9 cellular contexts compared by ENCODE assay signal in the genomic region with DNA sequence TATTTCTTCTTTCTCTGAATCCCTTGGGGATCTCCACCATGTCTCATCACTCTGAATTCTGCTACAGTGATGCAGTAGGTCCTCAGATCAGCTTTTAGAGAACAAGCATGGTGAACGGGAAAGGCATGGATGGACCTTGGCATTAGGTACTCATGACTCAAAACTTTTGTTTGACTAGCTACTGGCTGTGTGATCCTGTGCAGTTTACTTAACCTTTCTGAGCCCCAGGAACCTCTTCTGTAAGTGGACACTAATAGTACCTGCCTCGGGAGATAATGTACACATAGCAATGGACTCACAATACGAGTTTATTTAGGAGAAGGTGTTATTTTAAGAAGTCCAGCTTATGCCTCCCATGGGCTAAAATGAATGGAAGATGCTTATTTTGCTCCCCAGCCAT.
"Had no signal": no experiment of that assay in that cellular context is flagged by ENCODE, and none has a peak within 500 bp of the region (broad histone marks: within the 10 kb centered on the region; RNA-seq: fewer than 3 reads in every experiment).

No MANE protein-coding gene starts in this region.

- H3K9me3 ChIP-seq: HAP-1 had no signal

- DNase-seq: GM23248, GOT3, H7, HFFc6, KBM-7 had no signal

- H3K27ac ChIP-seq: GM23248, KMS-11 had no signal

- ATAC-seq: HCT116 had no signal

- FAIRE-seq: HTR-8/SVneo had no signal

- H3K9ac ChIP-seq: GM23248, KMS-11 had no signal

- H3K4me2 ChIP-seq: KMS-11 had no signal

- H3K4me3 ChIP-seq: GM23248, HAP-1 had no signal

- H3K36me3 ChIP-seq: HAP-1 had no signal

- H2AFZ ChIP-seq: GM23248 had no signal

- H3K4me1 ChIP-seq: HAP-1 had no signal
